In the genomic region with DNA sequence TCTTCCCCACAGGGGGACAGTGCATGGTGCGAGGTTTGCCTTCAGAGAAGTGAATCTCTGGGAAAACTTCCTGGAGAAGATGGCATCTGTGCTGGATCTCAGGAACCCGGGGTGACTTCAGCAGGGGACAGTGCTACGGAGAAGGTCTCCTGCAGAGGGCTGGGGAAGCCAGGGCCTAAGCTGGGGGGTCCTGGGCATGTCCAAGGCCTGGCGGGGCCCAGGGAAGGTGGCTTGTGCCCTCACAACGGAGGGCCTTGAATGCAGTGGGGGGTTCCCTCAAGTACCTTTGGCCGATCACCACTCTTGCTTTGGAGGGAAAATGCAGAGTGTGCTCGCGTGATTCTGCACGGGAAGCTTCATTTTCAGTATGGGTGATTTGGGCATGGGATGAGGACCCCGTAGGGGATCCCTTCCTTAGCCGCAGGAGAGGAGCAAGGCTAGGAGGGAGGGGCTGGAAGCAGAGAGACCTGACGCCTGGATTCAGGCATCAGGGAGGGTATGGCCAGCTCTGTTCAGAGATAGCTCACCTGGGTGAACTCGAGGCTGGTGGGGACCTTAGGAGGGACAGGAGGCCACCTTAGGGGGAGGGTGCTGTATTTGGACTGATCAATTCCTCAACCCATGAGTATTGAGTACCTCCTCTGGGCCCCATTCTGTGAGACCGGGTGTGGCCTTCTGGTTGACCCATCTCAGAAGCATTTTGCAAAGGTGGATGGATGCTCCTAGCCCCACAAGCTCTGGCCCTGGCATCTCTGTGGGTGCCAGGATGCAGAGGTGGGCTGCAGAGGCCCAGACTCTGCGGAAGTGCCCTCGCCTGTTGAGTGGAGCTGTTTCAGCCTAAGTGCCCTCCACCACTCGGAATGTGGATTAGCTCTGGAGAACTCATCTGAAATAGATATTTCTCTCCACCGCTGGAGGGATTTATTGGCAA, we compare ENCODE assay signal across 22 cellular contexts.
DNase-seq lines count a peak whose midpoint lies in the region; TF ChIP-seq lines count a peak whose summit lies in the region.
"Had no signal": no experiment of that assay in that cellular context is flagged by ENCODE, and none has a peak within 500 bp of the region (broad histone marks: within the 10 kb centered on the region; RNA-seq: fewer than 3 reads in every experiment).

No MANE protein-coding gene starts in this region.

- H3K9me3 Mint-ChIP-seq in type B pancreatic cell, result peaks cover 16% of the 10 kb centered on the region
- no peaks in the 10 kb centered on the region for H3K9me3 Mint-ChIP-seq in immature natural killer cell
- H3K9me3 Mint-ChIP-seq: activated CD4-positive, alpha-beta memory T cell treated with anti-CD3 and anti-CD28 coated beads, Interleukin-2, amount 10 ng/mL, durations not matched to agents 7 days and 5 days; CD4-positive, alpha-beta T cell had no signal

- H3K9me3 ChIP-seq in prostate gland, result no peaks in the 10 kb centered on the region
- H3K9me3 ChIP-seq: body of pancreas, HAP-1 had no signal

- no peaks in the 10 kb centered on the region for H3K36me3 ChIP-seq in prostate gland
- H3K36me3 ChIP-seq: HAP-1 had no signal

- H3K27me3 ChIP-seq in prostate gland (replicated peaks; ENCODE audit: insufficient read depth), result no peaks in the 10 kb centered on the region
- H3K27me3 ChIP-seq: body of pancreas had no signal

- H3K4me1 ChIP-seq in prostate gland (replicated peaks), result peaks cover 4% of the 10 kb centered on the region
- H3K4me1 ChIP-seq: body of pancreas, HAP-1 had no signal

- H3K4me3 Mint-ChIP-seq in type B pancreatic cell, result no peak overlapping the region
- H3K4me3 Mint-ChIP-seq in immature natural killer cell, result no peak overlapping the region
- H3K4me3 Mint-ChIP-seq: activated CD4-positive, alpha-beta memory T cell treated with anti-CD3 and anti-CD28 coated beads, Interleukin-2, amount 10 ng/mL, durations not matched to agents 7 days and 5 days; CD4-positive, alpha-beta T cell; nephron had no signal

- DNase-seq in islet precursor cell, result peak; percentile 32
- no peak for DNase-seq in prostate gland (ENCODE audit: low spot score)
- DNase-seq in type B pancreatic cell (ENCODE audit: extremely low spot score, unreplicated experiment), result peak; percentile 44
- no peak for DNase-seq in AML-193 (lab: John Stamatoyannopoulos, UW)
- DNase-seq in activated naive CD4-positive, alpha-beta T cell (lab: John Stamatoyannopoulos, UW), result no peak
- no peak for DNase-seq in immature natural killer cell
- DNase-seq: activated CD4-positive, alpha-beta memory T cell treated with anti-CD3 and anti-CD28 coated beads, Interleukin-2, amount 10 ng/mL, durations not matched to agents 7 days and 5 days; activated CD4-positive, CD25-positive, alpha-beta regulatory T cell; activated effector memory CD4-positive, alpha-beta T cell treated with anti-CD3 and anti-CD28 coated beads, Interleukin-2, amount 50 U/mL, for 16 hours; effector CD8-positive, alpha-beta T cell; midbrain; NCI-H1092 treated with DMSO at 0.1 percent for 48 hours; NCI-H2029; NCI-H345; NCI-H748 treated with DMSO at 0.1 percent for 48 hours; stimulated activated CD4-positive, alpha-beta T cell treated with anti-CD3 and anti-CD28 coated beads, Interleukin-15, amount 100 ng/mL, for 24 hours; stimulated activated naive CD8-positive, alpha-beta T cell treated with anti-CD3 and anti-CD28 coated beads, Interleukin-15, Interleukin-2, amounts not matched to agents 100 U/mL and 50 U/mL, for 24 hours had no signal

- H3K27ac ChIP-seq in VCaP (peak overlapping the region; percentile 64), prostate gland (peak overlapping the region; percentile 60 to 77)
- H3K27ac ChIP-seq: body of pancreas had no signal

- no peaks in the 10 kb centered on the region for H3K4me1 Mint-ChIP-seq in type B pancreatic cell (ENCODE audit: unreplicated experiment)
- no peaks in the 10 kb centered on the region for H3K4me1 Mint-ChIP-seq in immature natural killer cell
- H3K4me1 Mint-ChIP-seq: activated CD4-positive, alpha-beta memory T cell treated with anti-CD3 and anti-CD28 coated beads, Interleukin-2, amount 10 ng/mL, durations not matched to agents 7 days and 5 days; nephron had no signal

- H3K36me3 Mint-ChIP-seq in type B pancreatic cell, result no peaks in the 10 kb centered on the region
- no peaks in the 10 kb centered on the region for H3K36me3 Mint-ChIP-seq in immature natural killer cell

- TF ChIP-seq CTCF in VCaP (conservative IDR thresholded peaks at IDR 0.05), result no peak
- no peak for TF ChIP-seq CTCF in prostate gland (IDR thresholded peaks at IDR 0.05)
- TF ChIP-seq CTCF in type B pancreatic cell (conservative IDR thresholded peaks at IDR 0.05), result no peak

- H3K4me3 ChIP-seq in prostate gland, result no peak overlapping the region
- H3K4me3 ChIP-seq: body of pancreas, HAP-1 had no signal

- TF ChIP-seq POLR2A in prostate gland (IDR thresholded peaks at IDR 0.05), result no peak

- intact Hi-C loops in prostate gland (cut with DNase I), result loop anchor here (5.0 kb wide), 1 partner anchor 60 kb away; no protein-coding TSS in a partner anchor

- H3K27me3 Mint-ChIP-seq in type B pancreatic cell (no peaks in the 10 kb centered on the region), immature natural killer cell (ENCODE audit: low read depth in 3 of 3) (peaks cover 0 to 11% (median 2%) of the 10 kb centered on the region in 3 donors)
- H3K27me3 Mint-ChIP-seq: activated CD4-positive, alpha-beta memory T cell treated with anti-CD3 and anti-CD28 coated beads, Interleukin-2, amount 10 ng/mL, durations not matched to agents 7 days and 5 days had no signal

- H3K27ac Mint-ChIP-seq in type B pancreatic cell, result no peak overlapping the region
- H3K27ac Mint-ChIP-seq in immature natural killer cell, result no peak overlapping the region
- H3K27ac Mint-ChIP-seq: activated CD4-positive, alpha-beta memory T cell treated with anti-CD3 and anti-CD28 coated beads, Interleukin-2, amount 10 ng/mL, durations not matched to agents 7 days and 5 days; CD4-positive, alpha-beta T cell; nephron had no signal

- 81% methylated on average over 18 of the region's 18 CpGs for WGBS in prostate gland

Comparison
In these comparisons a context has a peak if more than half of its experiments do, and no peak if none do; other contexts are left out.
1. DNase-seq: peak in islet precursor cell (single experiment) and type B pancreatic cell (single experiment); none in prostate gland (single experiment), AML-193 (0 of 2), activated naive CD4-positive, alpha-beta T cell (0 of 4) and immature natural killer cell (0 of 3).